20 cellular contexts compared by ENCODE assay signal in genomic region chr1:32686387-32686786, GRCh38. TPM values are rescaled to one million over a fixed set of nuclear protein-coding genes. Genes with fewer than 3 reads are reported as not detected.
"Had no signal": no experiment of that assay in that cellular context is flagged by ENCODE, and none has a peak within 500 bp of the region (broad histone marks: within the 10 kb centered on the region; RNA-seq: fewer than 3 reads in every experiment).

No MANE protein-coding gene starts in this region.

- H3K27me3 ChIP-seq: ascending aorta, right atrium auricular region, thyroid gland had no signal

- DNase-seq: activated B cell treated with CpG ODN at 0.5 μM for 24 hours; activated CD4-positive, alpha-beta T cell treated with anti-CD3 and anti-CD28 coated beads for 48 hours; activated CD8-positive, alpha-beta memory T cell treated with anti-CD3 and anti-CD28 coated beads for 24 hours; activated CD8-positive, alpha-beta memory T cell treated with anti-CD3 and anti-CD28 coated beads, Interleukin-2, amount 50 U/mL, for 48 hours; activated naive CD4-positive, alpha-beta T cell treated with anti-CD3 and anti-CD28 coated beads, Interleukin-2, amount 10 ng/mL, durations not matched to agents 7 days and 5 days; activated T-cell treated with anti-CD3 and anti-CD28 coated beads, Interleukin-2, amount 50 U/mL, for 48 hours; effector memory CD4-positive, alpha-beta T cell; lower lobe of right lung; naive thymus-derived CD4-positive, alpha-beta T cell; stimulated activated CD4-positive, alpha-beta T cell treated with anti-CD3 and anti-CD28 coated beads, Interleukin-12 subunit alpha, Interleukin-12 subunit beta, amount 100 ng/mL, for 4 hours; stimulated activated CD4-positive, alpha-beta T cell treated with anti-CD3 and anti-CD28 coated beads, Interleukin-4, amount 100 ng/mL, for 4 hours; stimulated activated naive CD8-positive, alpha-beta T cell treated with anti-CD3 and anti-CD28 coated beads, Interleukin-15, Interleukin-2, amounts not matched to agents 100 U/mL and 50 U/mL, for 24 hours; T-helper 1 cell; T-helper 9 cell; thyroid gland had no signal

- H3K27ac ChIP-seq: ascending aorta, lower lobe of right lung, prostate gland, right atrium auricular region, thyroid gland had no signal

- H3K4me3 ChIP-seq: ascending aorta, lower lobe of right lung, prostate gland, right atrium auricular region, thyroid gland had no signal

- H3K9me3 Mint-ChIP-seq: activated B cell treated with CpG ODN at 0.5 μM for 24 hours; activated naive CD4-positive, alpha-beta T cell treated with anti-CD3 and anti-CD28 coated beads, Interleukin-2, amount 10 ng/mL, durations not matched to agents 7 days and 5 days; central memory CD8-positive, alpha-beta T cell; neural crest cell had no signal

- H3K27ac Mint-ChIP-seq: activated B cell treated with CpG ODN at 0.5 μM for 24 hours; activated naive CD4-positive, alpha-beta T cell treated with anti-CD3 and anti-CD28 coated beads, Interleukin-2, amount 10 ng/mL, durations not matched to agents 7 days and 5 days had no signal

- H3K27me3 Mint-ChIP-seq: activated B cell treated with CpG ODN at 0.5 μM for 24 hours; activated naive CD4-positive, alpha-beta T cell treated with anti-CD3 and anti-CD28 coated beads, Interleukin-2, amount 10 ng/mL, durations not matched to agents 7 days and 5 days; central memory CD8-positive, alpha-beta T cell; naive thymus-derived CD4-positive, alpha-beta T cell had no signal

- H3K4me1 Mint-ChIP-seq: activated B cell treated with CpG ODN at 0.5 μM for 24 hours; activated naive CD4-positive, alpha-beta T cell treated with anti-CD3 and anti-CD28 coated beads, Interleukin-2, amount 10 ng/mL, durations not matched to agents 7 days and 5 days; central memory CD8-positive, alpha-beta T cell; naive thymus-derived CD4-positive, alpha-beta T cell; neural crest cell had no signal

- H3K4me3 Mint-ChIP-seq: activated B cell treated with CpG ODN at 0.5 μM for 24 hours; activated naive CD4-positive, alpha-beta T cell treated with anti-CD3 and anti-CD28 coated beads, Interleukin-2, amount 10 ng/mL, durations not matched to agents 7 days and 5 days; central memory CD8-positive, alpha-beta T cell; naive thymus-derived CD4-positive, alpha-beta T cell; neural crest cell had no signal

- H3K9me3 ChIP-seq: ascending aorta, lower lobe of right lung, prostate gland, right atrium auricular region, thyroid gland had no signal

- H3K36me3 ChIP-seq: prostate gland had no signal

- ATAC-seq: lower lobe of right lung; naive thymus-derived CD4-positive, alpha-beta T cell; stimulated activated naive CD8-positive, alpha-beta T cell treated with anti-CD3 and anti-CD28 coated beads, Interleukin-15, Interleukin-2, amounts not matched to agents 100 U/mL and 50 U/mL, for 24 hours had no signal

RNA-seq across cellular contexts. Expression of gene SYNC, which starts 16.2 kb away (rescaled TPM):
- total RNA-seq: activated B cell treated with CpG ODN at 0.5 μM for 24 hours; naive thymus-derived CD4-positive, alpha-beta T cell had no signal
- polyA plus RNA-seq: naive thymus-derived CD4-positive, alpha-beta T cell had no signal
